ENCODE assay signal across 22 cellular contexts in genomic region chr1:57544345-57544744, GRCh38.
DNase-seq lines count a peak whose midpoint lies in the region; ATAC-seq and TF ChIP-seq lines count a peak whose summit lies in the region.
"Had no signal": no experiment of that assay in that cellular context is flagged by ENCODE, and none has a peak within 500 bp of the region (broad histone marks: within the 10 kb centered on the region; RNA-seq: fewer than 3 reads in every experiment).

No MANE protein-coding gene starts in this region.

- peaks cover 0 to 2% of the 10 kb centered on the region in 2 donors for H3K27me3 Mint-ChIP-seq in CD8-positive, alpha-beta memory T cell
- H3K27me3 Mint-ChIP-seq: B cell; CD4-positive, alpha-beta T cell had no signal

- no peak for ATAC-seq in GM18909 (IDR thresholded peaks at IDR 0.05; ENCODE audit: poor library complexity, unreplicated experiment)
- ATAC-seq: A549; CD8-positive, alpha-beta T cell; GM12878 had no signal

- H3K4me1 ChIP-seq in HEK293 (ENCODE audit: control insufficient read depth, insufficient read depth, low read length), result no peaks in the 10 kb centered on the region
- H3K4me1 ChIP-seq in CD8-positive, alpha-beta memory T cell (ENCODE audit: insufficient read depth, low read length), result no peaks in the 10 kb centered on the region
- H3K4me1 ChIP-seq: A549 had no signal

- peaks cover 0 to 1% (median 0%) of the 10 kb centered on the region in 3 donors for H3K36me3 Mint-ChIP-seq in CD8-positive, alpha-beta memory T cell
- H3K36me3 Mint-ChIP-seq: CD8-positive, alpha-beta T cell had no signal

- peak; percentile 24 for DNase-seq in NCI-H82 (lab: John Stamatoyannopoulos, UW)
- no peak for DNase-seq in NCI-H82 treated with DMSO at 0.1 percent for 48 hours (lab: John Stamatoyannopoulos, UW; ENCODE audit: unreplicated experiment)
- no peak for DNase-seq in CD8-positive, alpha-beta memory T cell
- DNase-seq: AML-193; CD4-positive, alpha-beta T cell; CD8-positive, alpha-beta T cell; COR-L47; DMS 273 treated with DMSO at 0.1 percent for 48 hours; DMS153; DMS53; DMS79; DND-41; EL; GDM1 had no signal

- no peak overlapping the region for H3K4me3 Mint-ChIP-seq in CD8-positive, alpha-beta memory T cell
- H3K4me3 Mint-ChIP-seq: B cell; CD4-positive, alpha-beta T cell; CD8-positive, alpha-beta T cell had no signal

- H3K4me3 ChIP-seq in HEK293 (ENCODE audit: low read depth, low read length), result no peak overlapping the region
- no peak overlapping the region for H3K4me3 ChIP-seq in CD8-positive, alpha-beta memory T cell (ENCODE audit: low read length)
- H3K4me3 ChIP-seq: A549; BLaER1 treated with 17β-estradiol and CSF1 and Interleukin-3, amounts not matched to agents 10 nM and 100 nM; GM12878 had no signal

- H3K36me3 ChIP-seq in HEK293 (ENCODE audit: control insufficient read depth in 2 of 2, insufficient read depth in 1 of 2, low read length in 2 of 2), result no peaks in the 10 kb centered on the region
- no peaks in the 10 kb centered on the region for H3K36me3 ChIP-seq in CD8-positive, alpha-beta memory T cell (ENCODE audit: insufficient read depth, low read length)
- H3K36me3 ChIP-seq: BLaER1 treated with 17β-estradiol and CSF1 and Interleukin-3, amounts not matched to agents 10 nM and 100 nM had no signal

- peaks cover 0 to 3% (median 0%) of the 10 kb centered on the region in 5 donors for H3K9me3 Mint-ChIP-seq in CD8-positive, alpha-beta memory T cell
- H3K9me3 Mint-ChIP-seq: CD4-positive, alpha-beta T cell; CD8-positive, alpha-beta T cell had no signal

- H3K27ac ChIP-seq in HEK293 (ENCODE audit: extremely low read depth, low read depth, low read length), result no peak overlapping the region
- no peak overlapping the region for H3K27ac ChIP-seq in CD8-positive, alpha-beta memory T cell (ENCODE audit: low read depth, low read length)
- H3K27ac ChIP-seq: 22Rv1; A549; BLaER1 treated with 17β-estradiol and CSF1 and Interleukin-3, amounts not matched to agents 10 nM and 100 nM; C4-2B had no signal

- no peak for TF ChIP-seq CTCF in HEK293 (tag by site-specific recombination; IDR thresholded peaks at IDR 0.05)

- CTCF ChIA-PET in HEK293 (lab: Yijun Ruan, JAX), result no interaction called here
- CTCF ChIA-PET in CD8-positive, alpha-beta memory T cell (lab: Charles Lee), result no interaction called here

- H3K27me3 ChIP-seq in CD8-positive, alpha-beta memory T cell (ENCODE audit: insufficient read depth, low read length, poor library complexity, severe bottlenecking), result no peaks in the 10 kb centered on the region
- H3K27me3 ChIP-seq: BLaER1 treated with 17β-estradiol and CSF1 and Interleukin-3, amounts not matched to agents 10 nM and 100 nM had no signal

- POLR2A ChIA-PET in HEK293 (lab: Yijun Ruan, JAX), result no interaction called here
- POLR2A ChIA-PET in CD8-positive, alpha-beta memory T cell (lab: Charles Lee), result no interaction called here

- no peaks in the 10 kb centered on the region for H3K4me1 Mint-ChIP-seq in CD8-positive, alpha-beta memory T cell
- H3K4me1 Mint-ChIP-seq: B cell had no signal

- no peaks in the 10 kb centered on the region for H3K9me3 ChIP-seq in HEK293 (ENCODE audit: control insufficient read depth, insufficient read depth, low read depth, low read length)
- H3K9me3 ChIP-seq in CD8-positive, alpha-beta memory T cell (ENCODE audit: low read length), result no peaks in the 10 kb centered on the region
- H3K9me3 ChIP-seq: A549 had no signal

- no peak overlapping the region for H3K27ac Mint-ChIP-seq in CD8-positive, alpha-beta memory T cell
- H3K27ac Mint-ChIP-seq: B cell; CD4-positive, alpha-beta T cell; CD8-positive, alpha-beta T cell had no signal

TF ChIP-seq in HEK293, 187 proteins besides CTCF, POLR2A, EP300 and RAD21:
- peak; percentile 67 for TF ChIP-seq ZFHX2 (tag by site-specific recombination; conservative IDR thresholded peaks at IDR 0.05)
- no peak for TF ChIP-seq ZNF600 (tag by site-specific recombination; IDR thresholded peaks at IDR 0.05)
- TF ChIP-seq ZNF513 (tag by site-specific recombination; IDR thresholded peaks at IDR 0.05), result no peak
- no peak for TF ChIP-seq GLI2 (tag by site-specific recombination; IDR thresholded peaks at IDR 0.05; ENCODE audit: borderline replicate concordance, low read depth)
- TF ChIP-seq EGR2 (tag by site-specific recombination; IDR thresholded peaks at IDR 0.05; ENCODE audit: low read depth), result peak; percentile 68; the same call in 1 of the 2 replicates
- no peak for TF ChIP-seq ZFP69B (tag by site-specific recombination; IDR thresholded peaks at IDR 0.05)
- TF ChIP-seq SCRT1 (tag by site-specific recombination; IDR thresholded peaks at IDR 0.05; ENCODE audit: borderline replicate concordance), result no peak
